ENCODE assay signal across 13 cellular contexts in genomic region chr6:153373869-153374268, GRCh38.
DNase-seq lines count a peak whose midpoint lies in the region; ATAC-seq and TF ChIP-seq lines count a peak whose summit lies in the region.
"Had no signal": no experiment of that assay in that cellular context is flagged by ENCODE, and none has a peak within 500 bp of the region (broad histone marks: within the 10 kb centered on the region; RNA-seq: fewer than 3 reads in every experiment).

No MANE protein-coding gene starts in this region.

- H4K20me1 ChIP-seq in GM23338 (replicated peaks; ENCODE audit: insufficient read depth) (no peaks in the 10 kb centered on the region), smooth muscle cell (ENCODE audit: low read depth) (no peaks in the 10 kb centered on the region)

- H3K4me1 Mint-ChIP-seq in GM23338 = no peaks in the 10 kb centered on the region
- no peaks in the 10 kb centered on the region for H3K4me1 Mint-ChIP-seq in activated T-helper 17 cell treated with anti-CD3 and anti-CD28 coated beads, Interleukin-2, amount 50 U/mL, for 72 hours
- H3K4me1 Mint-ChIP-seq: B cell; CD4-positive, alpha-beta memory T cell had no signal

- no peaks in the 10 kb centered on the region for H3F3A ChIP-seq in GM23338 (replicated peaks; ENCODE audit: low read depth)
- no peaks in the 10 kb centered on the region for H3F3A ChIP-seq in smooth muscle cell (ENCODE audit: low read depth)

- H3K27ac Mint-ChIP-seq in GM23338 = peak overlapping the region; percentile 62; the same call in 1 of the 2 replicates
- H3K27ac Mint-ChIP-seq in activated T-helper 17 cell treated with anti-CD3 and anti-CD28 coated beads, Interleukin-2, amount 50 U/mL, for 72 hours = no peak overlapping the region
- H3K27ac Mint-ChIP-seq: B cell; CD4-positive, alpha-beta memory T cell; HFFc6 had no signal

- intact Hi-C loops in lower lobe of right lung (cut with DNase I) = no loop called here

- H3K4me2 ChIP-seq in GM23338 = no peak overlapping the region
- H3K4me2 ChIP-seq in smooth muscle cell = no peak overlapping the region

- no peak overlapping the region for H3K9ac ChIP-seq in smooth muscle cell (ENCODE audit: low read depth)

- TF ChIP-seq EP300 in upper lobe of left lung (IDR thresholded peaks at IDR 0.05) = no peak

- H3K27ac ChIP-seq in GM23338 (ENCODE audit: low read depth) (no peak overlapping the region), smooth muscle cell (ENCODE audit: low read depth) (no peak overlapping the region), upper lobe of left lung (no peak overlapping the region), lower lobe of right lung (no peak overlapping the region)

- peak; percentile 48 for ATAC-seq in GM18861 (IDR thresholded peaks at IDR 0.05; ENCODE audit: unreplicated experiment)
- ATAC-seq in GM23338 = no peak
- peak; percentile 50 for ATAC-seq in activated T-helper 17 cell treated with anti-CD3 and anti-CD28 coated beads, Interleukin-2, amount 50 U/mL, for 72 hours (replicated peaks)
- ATAC-seq in upper lobe of left lung (ENCODE audit: low FRiP score in 2 of 2) = no peak
- ATAC-seq in lower lobe of right lung = no peak
- ATAC-seq: HepG2 had no signal

- TF ChIP-seq POLR2A in upper lobe of left lung (IDR thresholded peaks at IDR 0.05) = no peak

- H3K4me3 ChIP-seq in GM23338 = no peak overlapping the region
- H3K4me3 ChIP-seq in smooth muscle cell = no peak overlapping the region
- no peak overlapping the region for H3K4me3 ChIP-seq in upper lobe of left lung
- no peak overlapping the region for H3K4me3 ChIP-seq in lower lobe of right lung

- H3K9me3 ChIP-seq in smooth muscle cell (replicated peaks; ENCODE audit: low read depth) = no peaks in the 10 kb centered on the region
- H3K9me3 ChIP-seq in upper lobe of left lung = no peaks in the 10 kb centered on the region
- no peaks in the 10 kb centered on the region for H3K9me3 ChIP-seq in lower lobe of right lung

- H3K9me2 ChIP-seq in GM23338 (ENCODE audit: insufficient read depth) = 0 out of 2 replicates have a peak, but pooled peaks cover 5% of the 10 kb centered on the region

- H3K36me3 ChIP-seq in GM23338 (ENCODE audit: insufficient read depth) (no peaks in the 10 kb centered on the region), smooth muscle cell (ENCODE audit: low read depth) (no peaks in the 10 kb centered on the region), upper lobe of left lung (no peaks in the 10 kb centered on the region), lower lobe of right lung (no peaks in the 10 kb centered on the region)

- H3K27me3 ChIP-seq in GM23338 (ENCODE audit: insufficient read depth) = no peaks in the 10 kb centered on the region
- H3K27me3 ChIP-seq in smooth muscle cell (ENCODE audit: low read depth) = no peaks in the 10 kb centered on the region
- H3K27me3 ChIP-seq in upper lobe of left lung = no peaks in the 10 kb centered on the region
- no peaks in the 10 kb centered on the region for H3K27me3 ChIP-seq in lower lobe of right lung (ENCODE audit: low read depth)

- H3K27me3 Mint-ChIP-seq in GM23338 (ENCODE audit: insufficient read depth, low read depth, poor library complexity) = no peaks in the 10 kb centered on the region
- no peaks in the 10 kb centered on the region for H3K27me3 Mint-ChIP-seq in activated T-helper 17 cell treated with anti-CD3 and anti-CD28 coated beads, Interleukin-2, amount 50 U/mL, for 72 hours
- H3K27me3 Mint-ChIP-seq: B cell; CD4-positive, alpha-beta memory T cell had no signal

- H3K79me2 ChIP-seq in GM23338 (replicated peaks; ENCODE audit: insufficient read depth) = no peaks in the 10 kb centered on the region
- no peaks in the 10 kb centered on the region for H3K79me2 ChIP-seq in smooth muscle cell (ENCODE audit: low read depth)

- H3K4me1 ChIP-seq in GM23338 (ENCODE audit: insufficient read depth) (no peaks in the 10 kb centered on the region), smooth muscle cell (ENCODE audit: low read depth) (no peaks in the 10 kb centered on the region), upper lobe of left lung (no peaks in the 10 kb centered on the region), lower lobe of right lung (no peaks in the 10 kb centered on the region)

- DNase-seq in GM23338 (ENCODE audit: low spot score) (no peak), smooth muscle cell (lab: John Stamatoyannopoulos, UW; ENCODE audit: unreplicated experiment) (no peak), upper lobe of left lung (no peak), lower lobe of right lung (no peak), NCI-H748 treated with DMSO at 0.1 percent for 48 hours (lab: John Stamatoyannopoulos, UW) (no peak)
- DNase-seq: C1 segment of cervical spinal cord; CD4-positive, alpha-beta memory T cell; DMS79; HFFc6 had no signal

- H2AFZ ChIP-seq in GM23338 (no peak overlapping the region), smooth muscle cell (ENCODE audit: low read depth) (peak overlapping the region; percentile 77)

- TF ChIP-seq CTCF in GM23338 (conservative IDR thresholded peaks at IDR 0.05; ENCODE audit: low read depth in 2 of 2) (no peak), smooth muscle cell (IDR thresholded peaks at IDR 0.05; ENCODE audit: borderline replicate concordance, insufficient read depth, poor library complexity, severe bottlenecking) (no peak), upper lobe of left lung (IDR thresholded peaks at IDR 0.05) (no peak), lower lobe of right lung (IDR thresholded peaks at IDR 0.05) (no peak)

- no peaks in the 10 kb centered on the region for H3K36me3 Mint-ChIP-seq in GM23338 (ENCODE audit: low read depth)
- H3K36me3 Mint-ChIP-seq in activated T-helper 17 cell treated with anti-CD3 and anti-CD28 coated beads, Interleukin-2, amount 50 U/mL, for 72 hours (ENCODE audit: low read depth) = no peaks in the 10 kb centered on the region
- H3K36me3 Mint-ChIP-seq: CD4-positive, alpha-beta memory T cell had no signal

- 81% methylated on average over 1 of the region's 1 CpG for WGBS in smooth muscle cell (ENCODE audit: low lambda C conversion rate)
- 75 to 78% methylated on average over 1 of the region's 1 CpG for WGBS in upper lobe of left lung, 2 donors

- H3K9me3 Mint-ChIP-seq in GM23338 = no peaks in the 10 kb centered on the region
- H3K9me3 Mint-ChIP-seq in activated T-helper 17 cell treated with anti-CD3 and anti-CD28 coated beads, Interleukin-2, amount 50 U/mL, for 72 hours = no peaks in the 10 kb centered on the region
- H3K9me3 Mint-ChIP-seq: CD4-positive, alpha-beta memory T cell had no signal

- H3K4me3 Mint-ChIP-seq in GM23338 = no peak overlapping the region
- H3K4me3 Mint-ChIP-seq in activated T-helper 17 cell treated with anti-CD3 and anti-CD28 coated beads, Interleukin-2, amount 50 U/mL, for 72 hours = no peak overlapping the region
- H3K4me3 Mint-ChIP-seq: B cell; CD4-positive, alpha-beta memory T cell; HFFc6 had no signal

TF ChIP-seq in GM23338, 12 proteins besides CTCF, POLR2A, EP300 and RAD21 (continues in another document):
- TF ChIP-seq ZNF114 (CRISPR knock-in tag; IDR thresholded peaks at IDR 0.05) (no peak), EZH2phosphoT487 (IDR thresholded peaks at IDR 0.05; ENCODE audit: unreplicated experiment) (no peak), CREB1 (CRISPR knock-in tag; IDR thresholded peaks at IDR 0.05; ENCODE audit: low read depth) (no peak), JUNB (IDR thresholded peaks at IDR 0.05; ENCODE audit: unreplicated experiment) (no peak), EZH2 (IDR thresholded peaks at IDR 0.05; ENCODE audit: low read depth, unreplicated experiment) (no peak), ETS1 (IDR thresholded peaks at IDR 0.05) (no peak), NANOG (IDR thresholded peaks at IDR 0.05; ENCODE audit: borderline replicate concordance) (no peak), ZNF331 (CRISPR knock-in tag; IDR thresholded peaks at IDR 0.05; ENCODE audit: low read depth) (no peak), STAT1 (IDR thresholded peaks at IDR 0.05; ENCODE audit: unreplicated experiment) (no peak), POLR2AphosphoS5 (IDR thresholded peaks at IDR 0.05; ENCODE audit: low read depth) (no peak), REST (IDR thresholded peaks at IDR 0.05; ENCODE audit: unreplicated experiment) (no peak)

Comparison
In these comparisons a context has a peak if more than half of its experiments do, and no peak if none do; other contexts are left out.
1. ATAC-seq: peak in GM18861 (single experiment) and activated T-helper 17 cell treated with anti-CD3 and anti-CD28 coated beads, Interleukin-2, amount 50 U/mL, for 72 hours (single experiment); none in GM23338 (single experiment), upper lobe of left lung (0 of 2) and lower lobe of right lung (0 of 2).